22 cellular contexts compared by ENCODE assay signal in genomic region chr14:76581592-76581991, GRCh38.
"Had no signal": no experiment of that assay in that cellular context is flagged by ENCODE, and none has a peak within 500 bp of the region (broad histone marks: within the 10 kb centered on the region; RNA-seq: fewer than 3 reads in every experiment).

No MANE protein-coding gene starts in this region.

- ATAC-seq: activated CD8-positive, alpha-beta T cell treated with anti-CD3 and anti-CD28 coated beads, Interleukin-2, amount 10 ng/mL, durations not matched to agents 7 days and 5 days; T-helper 17 cell; WTC11 had no signal

- DNase-seq: activated CD4-positive, alpha-beta T cell treated with anti-CD3 and anti-CD28 coated beads for 48 hours; activated CD4-positive, alpha-beta T cell treated with anti-CD3 and anti-CD28 coated beads, Interleukin-2, amount 50 U/mL, for 4 hours; activated CD4-positive, CD25-positive, alpha-beta regulatory T cell treated with anti-CD3 and anti-CD28 coated beads, Interleukin-2, amount 50 U/mL, for 72 hours; activated CD8-positive, alpha-beta memory T cell treated with anti-CD3 and anti-CD28 coated beads, Interleukin-2, amount 50 U/mL, for 48 hours; activated CD8-positive, alpha-beta T cell treated with anti-CD3 and anti-CD28 coated beads, Interleukin-2, amount 10 ng/mL, durations not matched to agents 7 days and 5 days; activated naive CD4-positive, alpha-beta T cell treated with anti-CD3 and anti-CD28 coated beads, Interleukin-2, amount 50 U/mL, for 16 hours; activated naive CD8-positive, alpha-beta T cell treated with anti-CD3 and anti-CD28 coated beads, Interleukin-2, amount 10 ng/mL, durations not matched to agents 7 days and 5 days; activated T-cell treated with anti-CD3 and anti-CD28 coated beads, Interleukin-2, amount 50 U/mL, for 1 hour; adrenal gland; anterior cingulate cortex; caudate nucleus; NCI-H1105 treated with DMSO at 0.1 percent for 48 hours; NCI-H1436 treated with DMSO at 0.1 percent for 48 hours; NCI-H187; NCI-H524 treated with DMSO at 0.1 percent for 48 hours; NCI-H774; NK-92 treated with Interleukin-12 subunit alpha and Interleukin-12 subunit beta, amount 100 ng/mL, for 24 hours; Peyer's patch; SIG-M5; T-helper 17 cell; T-helper 9 cell had no signal

- H3K4me3 ChIP-seq: adrenal gland, Peyer's patch had no signal
